ENCODE assay signal across 13 cellular contexts in genomic region chr14:69634871-69635270, GRCh38. TPM values are rescaled to one million over a fixed set of nuclear protein-coding genes. Genes with fewer than 3 reads are reported as not detected.
A peak's percentile ranks its signal among the peaks of the same experiment; 100 is the strongest.
DNase-seq lines count a peak whose midpoint lies in the region; ATAC-seq and TF ChIP-seq lines count a peak whose summit lies in the region.
"Had no signal": no experiment of that assay in that cellular context is flagged by ENCODE, and none has a peak within 500 bp of the region (broad histone marks: within the 10 kb centered on the region; RNA-seq: fewer than 3 reads in every experiment).

No MANE protein-coding gene starts in this region.

- H3K4me3 ChIP-seq in hepatocyte (no peak overlapping the region), suprapubic skin (no peak overlapping the region)
- H3K4me3 ChIP-seq: upper lobe of right lung had no signal

- no peak overlapping the region for H3K4me2 ChIP-seq in hepatocyte

- H2AFZ ChIP-seq in hepatocyte, result no peak overlapping the region

- no peak for TF ChIP-seq CTCF in activated B cell treated with CpG ODN at 0.5 μM for 24 hours (IDR thresholded peaks at IDR 0.05)
- TF ChIP-seq CTCF in hepatocyte (IDR thresholded peaks at IDR 0.05; ENCODE audit: poor library complexity), result no peak
- TF ChIP-seq CTCF in suprapubic skin (IDR thresholded peaks at IDR 0.05), result no peak

- peak overlapping the region; percentile 6 for H3K4me3 Mint-ChIP-seq in activated T-cell treated with anti-CD3 and anti-CD28 coated beads, Interleukin-2, amount 50 U/mL, for 24 hours
- H3K4me3 Mint-ChIP-seq in activated T-cell treated with anti-CD3 and anti-CD28 coated beads, Interleukin-2, amount 50 U/mL, for 4 hours, result no peak overlapping the region
- peak overlapping the region; percentile 0 for H3K4me3 Mint-ChIP-seq in activated B cell treated with CpG ODN at 0.5 μM for 24 hours

- ATAC-seq in activated T-cell treated with anti-CD3 and anti-CD28 coated beads, Interleukin-2, amount 50 U/mL, for 4 hours, result no peak
- no peak for ATAC-seq in activated B cell treated with CpG ODN at 0.5 μM for 24 hours (ENCODE audit: low read depth)
- ATAC-seq: upper lobe of right lung had no signal

- no peak for TF ChIP-seq POLR2A in suprapubic skin (IDR thresholded peaks at IDR 0.05)

- H3K27ac Mint-ChIP-seq in activated T-cell treated with anti-CD3 and anti-CD28 coated beads, Interleukin-2, amount 50 U/mL, for 24 hours, result peak overlapping the region; percentile 97
- peak overlapping the region; percentile 92 for H3K27ac Mint-ChIP-seq in activated B cell treated with CpG ODN at 0.5 μM for 24 hours

- DNase-seq in activated T-cell treated with anti-CD3 and anti-CD28 coated beads, Interleukin-2, amount 50 U/mL, for 24 hours, result no peak
- DNase-seq in activated T-cell treated with anti-CD3 and anti-CD28 coated beads, Interleukin-2, amount 50 U/mL, for 4 hours, result no peak
- DNase-seq in activated B cell treated with CpG ODN at 0.5 μM for 24 hours, result no peak
- DNase-seq in hepatocyte (ENCODE audit: low spot score), result no peak
- DNase-seq in suprapubic skin (ENCODE audit: low spot score in 2 of 2), result no peak
- no peak for DNase-seq in SIG-M5 treated with dmso at 0.1 percent for 504 hours (lab: John Stamatoyannopoulos, UW; ENCODE audit: unreplicated experiment)
- DNase-seq in NAMALWA (ENCODE audit: low spot score), result no peak
- DNase-seq in superior temporal gyrus (ENCODE audit: extremely low spot score), result no peak
- DNase-seq: amygdala, Kasumi-1, NCI-H2171, OCI-M1, upper lobe of right lung had no signal

- H3K4me1 Mint-ChIP-seq in activated T-cell treated with anti-CD3 and anti-CD28 coated beads, Interleukin-2, amount 50 U/mL, for 24 hours (ENCODE audit: low read depth), result peaks cover 98% of the 10 kb centered on the region
- peaks cover 95% of the 10 kb centered on the region for H3K4me1 Mint-ChIP-seq in activated T-cell treated with anti-CD3 and anti-CD28 coated beads, Interleukin-2, amount 50 U/mL, for 4 hours (ENCODE audit: low read depth)
- peaks cover 98% of the 10 kb centered on the region for H3K4me1 Mint-ChIP-seq in activated B cell treated with CpG ODN at 0.5 μM for 24 hours

- POLR2A ChIA-PET in activated B cell treated with CpG ODN at 0.5 μM for 24 hours (lab: Charles Lee), result interaction anchor here (1.2 to 2.6 kb wide), 2 partner anchors 9 to 24 kb away, joined by 4 to 9 read pairs; partner anchors contain the start of gene SUSD6

- no peaks in the 10 kb centered on the region for H3K9me3 ChIP-seq in hepatocyte (ENCODE audit: low read depth)
- H3K9me3 ChIP-seq in suprapubic skin, result no peaks in the 10 kb centered on the region
- H3K9me3 ChIP-seq: upper lobe of right lung had no signal

- TF ChIP-seq EP300 in suprapubic skin (IDR thresholded peaks at IDR 0.05), result no peak

- H3K36me3 ChIP-seq in hepatocyte (replicated peaks; ENCODE audit: insufficient read depth, low read depth), result no peaks in the 10 kb centered on the region
- no peaks in the 10 kb centered on the region for H3K36me3 ChIP-seq in suprapubic skin
- H3K36me3 ChIP-seq: upper lobe of right lung had no signal

- H3K4me1 ChIP-seq in hepatocyte (ENCODE audit: insufficient read depth), result peaks cover 76% of the 10 kb centered on the region
- peaks cover 87% of the 10 kb centered on the region for H3K4me1 ChIP-seq in suprapubic skin

- H4K20me1 ChIP-seq in hepatocyte (ENCODE audit: insufficient read depth, poor library complexity, severe bottlenecking), result peaks cover 32% of the 10 kb centered on the region

- no peaks in the 10 kb centered on the region for H3K27me3 Mint-ChIP-seq in activated T-cell treated with anti-CD3 and anti-CD28 coated beads, Interleukin-2, amount 50 U/mL, for 24 hours
- no peaks in the 10 kb centered on the region for H3K27me3 Mint-ChIP-seq in activated T-cell treated with anti-CD3 and anti-CD28 coated beads, Interleukin-2, amount 50 U/mL, for 4 hours (ENCODE audit: low read depth)
- H3K27me3 Mint-ChIP-seq in activated B cell treated with CpG ODN at 0.5 μM for 24 hours, result no peaks in the 10 kb centered on the region

- H3K9me2 ChIP-seq in hepatocyte (replicated peaks; ENCODE audit: insufficient read depth), result no peaks in the 10 kb centered on the region

- H3K9me3 Mint-ChIP-seq in activated T-cell treated with anti-CD3 and anti-CD28 coated beads, Interleukin-2, amount 50 U/mL, for 24 hours, result no peaks in the 10 kb centered on the region
- H3K9me3 Mint-ChIP-seq in activated T-cell treated with anti-CD3 and anti-CD28 coated beads, Interleukin-2, amount 50 U/mL, for 4 hours, result no peaks in the 10 kb centered on the region
- H3K9me3 Mint-ChIP-seq in activated B cell treated with CpG ODN at 0.5 μM for 24 hours, result no peaks in the 10 kb centered on the region

- WGBS in hepatocyte (ENCODE audit: low lambda C conversion rate, missing lambda C conversion rate), result 94% methylated on average over 2 of the region's 2 CpGs
- WGBS in suprapubic skin, result 90% methylated on average over 2 of the region's 2 CpGs

- peaks cover 88% of the 10 kb centered on the region for H3K79me2 ChIP-seq in hepatocyte

- H3K36me3 Mint-ChIP-seq in activated T-cell treated with anti-CD3 and anti-CD28 coated beads, Interleukin-2, amount 50 U/mL, for 24 hours (ENCODE audit: low read depth), result peaks cover 59% of the 10 kb centered on the region
- peaks cover 18% of the 10 kb centered on the region for H3K36me3 Mint-ChIP-seq in activated T-cell treated with anti-CD3 and anti-CD28 coated beads, Interleukin-2, amount 50 U/mL, for 4 hours (ENCODE audit: insufficient read depth)
- H3K36me3 Mint-ChIP-seq in activated B cell treated with CpG ODN at 0.5 μM for 24 hours (ENCODE audit: low read depth), result peaks cover 22% of the 10 kb centered on the region

- H3K27me3 ChIP-seq in hepatocyte, result no peaks in the 10 kb centered on the region
- no peaks in the 10 kb centered on the region for H3K27me3 ChIP-seq in suprapubic skin
- H3K27me3 ChIP-seq: upper lobe of right lung had no signal

- H3K27ac ChIP-seq in hepatocyte, result peak overlapping the region; percentile 28
- peak overlapping the region; percentile 44 for H3K27ac ChIP-seq in suprapubic skin

- intact Hi-C loops in activated B cell treated with CpG ODN at 0.5 μM for 24 hours (cut with micrococcal nuclease), result loop anchor here (5.0 kb wide), 1 partner anchor 33 kb away; no protein-coding TSS in a partner anchor

- CTCF ChIA-PET in activated B cell treated with CpG ODN at 0.5 μM for 24 hours (lab: Charles Lee), result no interaction called here

RNA-seq across cellular contexts. Expression of gene SUSD6, which starts 23.5 kb away (rescaled TPM):
- total RNA-seq in activated T-cell treated with anti-CD3 and anti-CD28 coated beads, Interleukin-2, amount 50 U/mL, for 4 hours, result 100 to 1,000 TPM in 2 of 3 donors, 10 to 100 TPM in 1; 97.4 to 108 (median 103) TPM
- total RNA-seq in activated B cell treated with CpG ODN at 0.5 μM for 24 hours (63.5 and 67.1 TPM in 2 replicates), hepatocyte (16.2 and 28.4 TPM in 2 replicates), suprapubic skin (10 to 100 TPM; 45.1 to 60.4 (median 56.7) TPM)
- polyA plus RNA-seq in hepatocyte, result 15.7 and 16.3 TPM in 2 replicates
